ENCODE assay signal across 8 cellular contexts in the genomic region with DNA sequence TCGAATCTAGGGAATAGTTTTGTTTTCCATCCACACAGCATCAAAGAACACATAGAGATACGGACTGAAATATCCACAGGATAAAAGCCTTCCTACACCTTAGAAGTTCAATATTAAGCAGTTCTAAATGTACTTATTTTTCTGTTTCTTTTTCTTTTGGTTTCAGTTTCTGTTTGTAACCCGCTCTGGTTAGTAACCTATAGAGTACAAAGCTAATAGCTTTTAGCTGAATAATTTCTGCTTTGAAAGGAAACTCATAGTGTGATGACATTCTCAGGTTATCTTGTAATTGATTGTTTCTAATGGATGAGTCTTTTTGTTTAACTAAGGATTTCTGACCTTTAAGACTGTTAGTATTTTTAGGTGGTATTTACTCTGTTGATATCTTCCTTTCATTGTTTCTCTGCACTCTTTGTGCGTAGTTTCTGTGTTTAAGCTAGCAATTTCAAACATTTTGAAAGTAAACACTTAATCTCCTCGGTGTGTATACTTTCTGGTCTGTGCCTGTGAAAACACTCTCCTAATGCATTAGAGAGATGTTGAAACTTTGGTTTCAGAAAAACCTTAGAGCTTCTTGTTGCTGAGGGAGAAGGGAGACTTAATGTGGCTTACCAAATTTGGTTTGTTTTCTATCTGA.
DNase-seq lines count a peak whose midpoint lies in the region; ATAC-seq and TF ChIP-seq lines count a peak whose summit lies in the region.

No MANE protein-coding gene starts in this region.

- H3K27me3 ChIP-seq in dorsolateral prefrontal cortex (no peaks in the 10 kb centered on the region), rectal smooth muscle tissue (ENCODE audit: control insufficient read depth, insufficient read depth, low read length) (no peaks in the 10 kb centered on the region)

- TF ChIP-seq CTCF in dorsolateral prefrontal cortex (IDR thresholded peaks at IDR 0.05 in 54 of 56, conservative IDR thresholded peaks at IDR 0.05 in 2 of 56; ENCODE audit: low read depth in 1 of 56, partially characterized antibody in 56 of 56): no peak

- H3K27ac ChIP-seq in dorsolateral prefrontal cortex: no peak overlapping the region
- peak overlapping the region; percentile 30 for H3K27ac ChIP-seq in rectal smooth muscle tissue (ENCODE audit: low read depth, low read length)

- intact Hi-C loops in dorsolateral prefrontal cortex (cut with DNase I): no loop called here

- DNase-seq in EH (ENCODE audit: low read depth): peak; percentile 15
- peak; percentile 12 for DNase-seq in NCI-H2029 (lab: John Stamatoyannopoulos, UW)
- DNase-seq in dorsolateral prefrontal cortex: no peak
- DNase-seq in erythroblast (lab: John Stamatoyannopoulos, UW): no peak
- DNase-seq in AG20443 (ENCODE audit: low spot score): no peak
- no peak for DNase-seq in NCI-H1105 (lab: John Stamatoyannopoulos, UW)

- H3K4me3 ChIP-seq in dorsolateral prefrontal cortex (peak overlapping the region in 31 of 59 donors; percentile 1 to 40 (median 20)), rectal smooth muscle tissue (ENCODE audit: low read length) (no peak overlapping the region)

- H3K4me1 ChIP-seq in rectal smooth muscle tissue (ENCODE audit: control insufficient read depth, insufficient read depth, low read length): peaks cover 8% of the 10 kb centered on the region

- no peaks in the 10 kb centered on the region for H3K36me3 ChIP-seq in rectal smooth muscle tissue (ENCODE audit: control insufficient read depth, insufficient read depth, low read length)

- H3K9ac ChIP-seq in rectal smooth muscle tissue (ENCODE audit: low read length): no peak overlapping the region

- ATAC-seq in GM21723 (IDR thresholded peaks at IDR 0.05; ENCODE audit: unreplicated experiment): peak; percentile 73

- TF ChIP-seq POLR2A in erythroblast (IDR thresholded peaks at IDR 0.05; ENCODE audit: low read length): no peak

Comparison
In these comparisons a context has a peak if more than half of its experiments do, and no peak if none do; other contexts are left out.
1. DNase-seq: peak in EH (single experiment) and NCI-H2029 (single experiment); none in dorsolateral prefrontal cortex (0 of 10), erythroblast (0 of 2), AG20443 (single experiment) and NCI-H1105 (single experiment).